8 cellular contexts compared by ENCODE assay signal in genomic region chr19:47094557-47095517, GRCh38. TPM values are rescaled to one million over a fixed set of nuclear protein-coding genes. Genes with fewer than 3 reads are reported as not detected.
A peak's percentile ranks its signal among the peaks of the same experiment; 100 is the strongest.
DNase-seq lines count a peak whose midpoint lies in the region; ATAC-seq and TF ChIP-seq lines count a peak whose summit lies in the region.

No MANE protein-coding gene starts in this region.

- intact Hi-C loops in IMR-90 (cut with micrococcal nuclease): no loop called here

- H3K14ac ChIP-seq in IMR-90 (replicated peaks; ENCODE audit: low read depth, low read length): no peak overlapping the region

- ATAC-seq in IMR-90 (ENCODE audit: low read depth) (peak; percentile 37), HG02885 (IDR thresholded peaks at IDR 0.05; ENCODE audit: poor library complexity, unreplicated experiment) (no peak), HG03025 (IDR thresholded peaks at IDR 0.05; ENCODE audit: low FRiP score, unreplicated experiment) (no peak)

- H3K4me2 ChIP-seq in IMR-90 (ENCODE audit: low read depth, low read length): no peak overlapping the region

- H4K5ac ChIP-seq in IMR-90 (ENCODE audit: low read depth, low read length): no peak overlapping the region; the same call in 1 of the 2 replicates

- H3K4me3 ChIP-seq in IMR-90 (ENCODE audit: insufficient read depth, low read depth, low read length): no peak overlapping the region

- H3K36me3 ChIP-seq in IMR-90 (ENCODE audit: control insufficient read depth, insufficient read depth, low read length): peaks cover 27% of the 10 kb centered on the region

- no peak overlapping the region for H3K56ac ChIP-seq in IMR-90 (ENCODE audit: extremely low read depth, insufficient read depth, low read length)

- H4K20me1 ChIP-seq in IMR-90 (ENCODE audit: insufficient read depth, low read length): peaks cover 53% of the 10 kb centered on the region

- no peak overlapping the region for H3K4ac ChIP-seq in IMR-90 (ENCODE audit: low read depth, low read length)

- H3K27ac Mint-ChIP-seq in activated T-cell treated with anti-CD3 and anti-CD28 coated beads, Interleukin-2, amount 50 U/mL, for 24 hours: peak overlapping the region; percentile 96
- peak overlapping the region; percentile 84 to 96 (median 93) for H3K27ac Mint-ChIP-seq in immature natural killer cell

- dilution Hi-C loops in IMR-90 (cut with HindIII; ENCODE audit: low sequenced_read_pairs, unreplicated experiment): no loop called here

- no peak for TF ChIP-seq CTCF in IMR-90 (conservative IDR thresholded peaks at IDR 0.05; ENCODE audit: low read depth, low read length)

- CTCF ChIA-PET in IMR-90 (lab: Yijun Ruan, JAX): interaction anchor here (1.2 to 1.3 kb wide), 2 partner anchors 15 to 31 kb away, joined by 3 read pairs; no protein-coding TSS in a partner anchor

- no peak overlapping the region for H2AK5ac ChIP-seq in IMR-90 (ENCODE audit: low read depth, low read length)

- no peaks in the 10 kb centered on the region for H3K9me3 Mint-ChIP-seq in activated T-cell treated with anti-CD3 and anti-CD28 coated beads, Interleukin-2, amount 50 U/mL, for 24 hours
- H3K9me3 Mint-ChIP-seq in immature natural killer cell: no peaks in the 10 kb centered on the region

- peaks cover 87% of the 10 kb centered on the region for H3K36me3 Mint-ChIP-seq in activated T-cell treated with anti-CD3 and anti-CD28 coated beads, Interleukin-2, amount 50 U/mL, for 24 hours (ENCODE audit: low read depth)
- peaks cover 0 to 25% (median 10%) of the 10 kb centered on the region in 3 donors for H3K36me3 Mint-ChIP-seq in immature natural killer cell

- peak overlapping the region; percentile 71 for H3K4me3 Mint-ChIP-seq in activated T-cell treated with anti-CD3 and anti-CD28 coated beads, Interleukin-2, amount 50 U/mL, for 24 hours
- H3K4me3 Mint-ChIP-seq in immature natural killer cell: peak overlapping the region; percentile 10 to 74 (median 53)

- POLR2A ChIA-PET in IMR-90 (lab: Charles Lee; ENCODE audit: unreplicated experiment): no interaction called here

- H2BK20ac ChIP-seq in IMR-90 (ENCODE audit: low read depth, low read length): no peak overlapping the region

- BruUV-seq in IMR-90 (replicated peaks; lab: Mats Ljungman, UMichigan): no TSS peak

- DNase-seq in IMR-90: no peak
- peak; percentile 69 for DNase-seq in activated T-cell treated with anti-CD3 and anti-CD28 coated beads, Interleukin-2, amount 50 U/mL, for 24 hours
- peak in 2 of 3 donors; percentile 16 to 28 for DNase-seq in immature natural killer cell
- peak; percentile 34 for DNase-seq in stimulated activated naive CD4-positive, alpha-beta T cell treated with Interleukin-2 at 50 U/mL for 16 hours (lab: John Stamatoyannopoulos, UW)
- DNase-seq in NCI-H82 treated with DMSO at 0.1 percent for 48 hours (lab: John Stamatoyannopoulos, UW; ENCODE audit: unreplicated experiment): no peak
- DNase-seq in kidney tubule cell (ENCODE audit: low spot score): no peak

- H3K18ac ChIP-seq in IMR-90 (ENCODE audit: low read depth, low read length): no peak overlapping the region

- no peak overlapping the region for H2AFZ ChIP-seq in IMR-90 (replicated peaks; ENCODE audit: low read length, poor library complexity)

- peaks cover 7% of the 10 kb centered on the region; the same call in 1 of the 2 replicates for H3K4me1 ChIP-seq in IMR-90 (ENCODE audit: control insufficient read depth, insufficient read depth, low read length)

- in situ Hi-C loops in IMR-90 (cut with MboI; ENCODE audit: low sequenced_read_pairs): no loop called here

- H3K27me3 Mint-ChIP-seq in activated T-cell treated with anti-CD3 and anti-CD28 coated beads, Interleukin-2, amount 50 U/mL, for 24 hours: no peaks in the 10 kb centered on the region
- H3K27me3 Mint-ChIP-seq in immature natural killer cell (ENCODE audit: low read depth in 3 of 3): no peaks in the 10 kb centered on the region

- TF ChIP-seq RAD21 in IMR-90 (IDR thresholded peaks at IDR 0.05; ENCODE audit: low read length): no peak

- peaks cover 46 to 77% of the 10 kb centered on the region in 2 experiments for H3K79me1 ChIP-seq in IMR-90 (ENCODE audit: low read depth in 1 of 2, low read length in 2 of 2)

- H4K8ac ChIP-seq in IMR-90 (ENCODE audit: low read depth in 2 of 2, low read length in 2 of 2): no peak overlapping the region

- H2BK120ac ChIP-seq in IMR-90 (ENCODE audit: low read depth, low read length): no peak overlapping the region

- H2AK9ac ChIP-seq in IMR-90 (replicated peaks; ENCODE audit: low read depth, low read length, poor library complexity): no peak overlapping the region

- 40% methylated on average over 1 of the region's 15 CpGs; no CpG with 5 or more reads in 1 of the 2 experiments for WGBS in IMR-90 (ENCODE audit: extremely low coverage in 2 of 2, insufficient read length in 1 of 2), 2 experiments

- H4K91ac ChIP-seq in IMR-90 (ENCODE audit: insufficient read depth, low read depth, low read length): no peak overlapping the region

- no peaks in the 10 kb centered on the region for H3K27me3 ChIP-seq in IMR-90 (ENCODE audit: control insufficient read depth, insufficient read depth, low read length)

- no peak overlapping the region for H2BK5ac ChIP-seq in IMR-90 (ENCODE audit: low read depth, low read length, poor library complexity, severe bottlenecking)

- peaks cover 22% of the 10 kb centered on the region for H3K9me1 ChIP-seq in IMR-90 (ENCODE audit: insufficient read depth, low read length)

- no peak for TF ChIP-seq POLR2A in IMR-90 (IDR thresholded peaks at IDR 0.05; ENCODE audit: low read depth, low read length)

- H2BK15ac ChIP-seq in IMR-90 (ENCODE audit: low read depth, low read length): no peak overlapping the region

- peaks cover 69% of the 10 kb centered on the region for H3K4me1 Mint-ChIP-seq in activated T-cell treated with anti-CD3 and anti-CD28 coated beads, Interleukin-2, amount 50 U/mL, for 24 hours (ENCODE audit: low read depth)
- peaks cover 32 to 59% of the 10 kb centered on the region in 2 donors for H3K4me1 Mint-ChIP-seq in immature natural killer cell

- H3K9ac ChIP-seq in IMR-90 (ENCODE audit: low read depth, low read length): no peak overlapping the region

- H3K27ac ChIP-seq in IMR-90 (ENCODE audit: insufficient read depth, low read length): no peak overlapping the region

- H3K23ac ChIP-seq in IMR-90 (ENCODE audit: low read depth, low read length): no peak overlapping the region

- H3K9me3 ChIP-seq in IMR-90 (ENCODE audit: control insufficient read depth, insufficient read depth, low read length): no peaks in the 10 kb centered on the region

TF ChIP-seq in IMR-90, 13 proteins besides CTCF, POLR2A, EP300 and RAD21:
- TF ChIP-seq MXI1 (IDR thresholded peaks at IDR 0.05; ENCODE audit: borderline replicate concordance, low read depth, low read length): no peak
- no peak for TF ChIP-seq CHD1 (IDR thresholded peaks at IDR 0.05; ENCODE audit: low read depth, low read length)
- no peak for TF ChIP-seq USF2 (IDR thresholded peaks at IDR 0.05; ENCODE audit: low read depth, low read length)
- no peak for TF ChIP-seq RFX5 (IDR thresholded peaks at IDR 0.05; ENCODE audit: low read depth, low read length)
- TF ChIP-seq MAFK (IDR thresholded peaks at IDR 0.05; ENCODE audit: low read depth, low read length): no peak
- TF ChIP-seq ELK1 (IDR thresholded peaks at IDR 0.05; ENCODE audit: borderline replicate concordance, low read depth, low read length): no peak
- no peak for TF ChIP-seq SMC3 (IDR thresholded peaks at IDR 0.05; ENCODE audit: low read depth, low read length)

RNA-seq across cellular contexts. Expression of gene ZC3H4, which starts 18.7 kb away (rescaled TPM):
- total RNA-seq in IMR-90 (2012; rRNA removed): 3.9 and 5.3 TPM in 2 replicates
- 8.9 and 9.3 TPM in 2 replicates for polyA plus RNA-seq in IMR-90 (2012; rRNA removed)
- polyA plus RNA-seq in IMR-90 (2012; cell fraction: cytosol; rRNA removed): 5.1 and 5.9 TPM in 2 replicates
- 8.7 and 14.9 TPM in 2 replicates for polyA plus RNA-seq in IMR-90 (2012; cell fraction: nucleus; rRNA removed; ENCODE audit: low replicate concordance)
- polyA plus RNA-seq in immature natural killer cell: 1 to 10 TPM in 2 of 3 donors, under 1 TPM in 1; 0.04 to 2.3 (median 1.1) TPM

RNA-seq across cellular contexts. Expression of gene SAE1, which starts 35.8 kb away (rescaled TPM):
- total RNA-seq in IMR-90 (2012; rRNA removed): 184 and 192 TPM in 2 replicates
- 137 and 165 TPM in 2 replicates for polyA plus RNA-seq in IMR-90 (2012; rRNA removed)
- 96.8 and 106 TPM in 2 replicates for polyA plus RNA-seq in IMR-90 (2012; cell fraction: cytosol; rRNA removed)
- 45.0 and 63.3 TPM in 2 replicates for polyA plus RNA-seq in IMR-90 (2012; cell fraction: nucleus; rRNA removed; ENCODE audit: low replicate concordance)
- polyA plus RNA-seq in immature natural killer cell: 100 to 1,000 TPM; 111 to 159 (median 119) TPM

RNA-seq across cellular contexts. Expression of gene TMEM160, which starts 46.4 kb away (rescaled TPM):
- total RNA-seq in IMR-90 (2012; rRNA removed): 9.2 and 10.6 TPM in 2 replicates
- polyA plus RNA-seq in IMR-90 (2012; rRNA removed) (25.7 and 48.9 TPM in 2 replicates), immature natural killer cell (100 to 1,000 TPM; 175 to 285 (median 192) TPM)
- 61.5 and 62.1 TPM in 2 replicates for polyA plus RNA-seq in IMR-90 (2012; cell fraction: cytosol; rRNA removed)
- 7.7 and 30.6 TPM in 2 replicates for polyA plus RNA-seq in IMR-90 (2012; cell fraction: nucleus; rRNA removed; ENCODE audit: low replicate concordance)

Comparison
In these comparisons a context has a peak if more than half of its experiments do, and no peak if none do; other contexts are left out.
1. DNase-seq: peak in activated T-cell treated with anti-CD3 and anti-CD28 coated beads, Interleukin-2, amount 50 U/mL, for 24 hours (single experiment), immature natural killer cell (2 of 3) and stimulated activated naive CD4-positive, alpha-beta T cell treated with Interleukin-2 at 50 U/mL for 16 hours (single experiment); none in IMR-90 (single experiment), NCI-H82 treated with DMSO at 0.1 percent for 48 hours (single experiment) and kidney tubule cell (single experiment).